1 cellular context compared by ENCODE assay signal in the genomic region with DNA sequence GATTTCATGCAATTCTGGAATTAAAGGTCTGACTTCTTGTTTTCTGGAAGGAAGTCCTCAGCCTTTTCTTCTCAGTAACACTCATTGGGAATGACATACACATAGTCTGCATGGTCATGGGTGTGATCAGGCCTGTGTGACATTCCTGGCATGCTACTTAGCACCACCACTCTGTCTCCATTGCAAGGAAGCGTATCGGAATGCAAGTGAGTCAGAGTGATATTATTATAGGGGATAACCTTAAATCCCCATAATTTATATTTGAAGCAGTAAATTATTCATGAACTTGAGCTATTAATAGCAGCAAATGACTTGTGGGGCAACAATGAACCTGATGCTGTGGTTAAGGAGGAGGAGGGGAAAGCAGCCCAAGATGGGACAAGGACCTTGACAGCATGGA.
TF ChIP-seq lines count a peak whose summit lies in the region.

No MANE protein-coding gene starts in this region.

TF ChIP-seq in HCT116, 20 proteins besides CTCF, POLR2A, EP300 and RAD21 (continued from another document):
- no peak for TF ChIP-seq TCF7L2 (IDR thresholded peaks at IDR 0.05; ENCODE audit: borderline replicate concordance, extremely low read depth, insufficient read depth, insufficient read length)
- no peak for TF ChIP-seq FOSL1 (IDR thresholded peaks at IDR 0.05; ENCODE audit: low read depth)
- no peak for TF ChIP-seq ELF1 (IDR thresholded peaks at IDR 0.05; ENCODE audit: borderline replicate concordance, low read depth)
- no peak for TF ChIP-seq ZNF274 (IDR thresholded peaks at IDR 0.05; ENCODE audit: low read depth, low read length)
- TF ChIP-seq, protein P1, sequence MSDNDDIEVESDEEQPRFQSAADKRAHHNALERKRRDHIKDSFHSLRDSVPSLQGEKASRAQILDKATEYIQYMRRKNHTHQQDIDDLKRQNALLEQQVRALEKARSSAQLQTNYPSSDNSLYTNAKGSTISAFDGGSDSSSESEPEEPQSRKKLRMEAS (IDR thresholded peaks at IDR 0.05) = no peak
- TF ChIP-seq YY1 (IDR thresholded peaks at IDR 0.05; ENCODE audit: extremely low read depth, insufficient replicate concordance, low read depth, low read length) = no peak
- TF ChIP-seq CBX3 (IDR thresholded peaks at IDR 0.05; ENCODE audit: low read depth) = no peak
- no peak for TF ChIP-seq SP1 (IDR thresholded peaks at IDR 0.05; ENCODE audit: low read depth)
- TF ChIP-seq SIN3A (IDR thresholded peaks at IDR 0.05; ENCODE audit: low read depth) = no peak
- TF ChIP-seq, protein P2, sequence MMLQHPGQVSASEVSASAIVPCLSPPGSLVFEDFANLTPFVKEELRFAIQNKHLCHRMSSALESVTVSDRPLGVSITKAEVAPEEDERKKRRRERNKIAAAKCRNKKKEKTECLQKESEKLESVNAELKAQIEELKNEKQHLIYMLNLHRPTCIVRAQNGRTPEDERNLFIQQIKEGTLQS (IDR thresholded peaks at IDR 0.05) = no peak
- no peak for TF ChIP-seq SRF (IDR thresholded peaks at IDR 0.05; ENCODE audit: low read depth)
- TF ChIP-seq EGR1 (IDR thresholded peaks at IDR 0.05; ENCODE audit: low read depth) = no peak
